In genomic region chr3:124812291-124813265, GRCh38 we compare ENCODE assay signal across 1 cellular context.
TF ChIP-seq lines count a peak whose summit lies in the region.

No MANE protein-coding gene starts in this region.

TF ChIP-seq in HepG2, 621 proteins besides CTCF, POLR2A, EP300 and RAD21 (continued from another document and continues in another):
- TF ChIP-seq, protein P1, sequence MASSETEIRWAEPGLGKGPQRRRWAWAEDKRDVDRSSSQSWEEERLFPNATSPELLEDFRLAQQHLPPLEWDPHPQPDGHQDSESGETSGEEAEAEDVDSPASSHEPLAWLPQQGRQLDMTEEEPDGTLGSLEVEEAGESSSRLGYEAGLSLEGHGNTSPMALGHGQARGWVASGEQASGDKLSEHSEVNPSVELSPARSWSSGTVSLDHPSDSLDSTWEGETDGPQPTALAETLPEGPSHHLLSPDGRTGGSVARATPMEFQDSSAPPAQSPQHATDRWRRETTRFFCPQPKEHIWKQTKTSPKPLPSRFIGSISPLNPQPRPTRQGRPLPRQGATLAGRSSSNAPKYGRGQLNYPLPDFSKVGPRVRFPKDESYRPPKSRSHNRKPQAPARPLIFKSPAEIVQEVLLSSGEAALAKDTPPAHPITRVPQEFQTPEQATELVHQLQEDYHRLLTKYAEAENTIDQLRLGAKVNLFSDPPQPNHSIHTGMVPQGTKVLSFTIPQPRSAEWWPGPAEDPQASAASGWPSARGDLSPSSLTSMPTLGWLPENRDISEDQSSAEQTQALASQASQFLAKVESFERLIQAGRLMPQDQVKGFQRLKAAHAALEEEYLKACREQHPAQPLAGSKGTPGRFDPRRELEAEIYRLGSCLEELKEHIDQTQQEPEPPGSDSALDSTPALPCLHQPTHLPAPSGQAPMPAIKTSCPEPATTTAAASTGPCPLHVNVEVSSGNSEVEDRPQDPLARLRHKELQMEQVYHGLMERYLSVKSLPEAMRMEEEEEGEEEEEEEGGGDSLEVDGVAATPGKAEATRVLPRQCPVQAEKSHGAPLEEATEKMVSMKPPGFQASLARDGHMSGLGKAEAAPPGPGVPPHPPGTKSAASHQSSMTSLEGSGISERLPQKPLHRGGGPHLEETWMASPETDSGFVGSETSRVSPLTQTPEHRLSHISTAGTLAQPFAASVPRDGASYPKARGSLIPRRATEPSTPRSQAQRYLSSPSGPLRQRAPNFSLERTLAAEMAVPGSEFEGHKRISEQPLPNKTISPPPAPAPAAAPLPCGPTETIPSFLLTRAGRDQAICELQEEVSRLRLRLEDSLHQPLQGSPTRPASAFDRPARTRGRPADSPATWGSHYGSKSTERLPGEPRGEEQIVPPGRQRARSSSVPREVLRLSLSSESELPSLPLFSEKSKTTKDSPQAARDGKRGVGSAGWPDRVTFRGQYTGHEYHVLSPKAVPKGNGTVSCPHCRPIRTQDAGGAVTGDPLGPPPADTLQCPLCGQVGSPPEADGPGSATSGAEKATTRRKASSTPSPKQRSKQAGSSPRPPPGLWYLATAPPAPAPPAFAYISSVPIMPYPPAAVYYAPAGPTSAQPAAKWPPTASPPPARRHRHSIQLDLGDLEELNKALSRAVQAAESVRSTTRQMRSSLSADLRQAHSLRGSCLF (CRISPR knock-in tag; IDR thresholded peaks at IDR 0.05; ENCODE audit: borderline replicate concordance) = no peak
- no peak for TF ChIP-seq ZNF792 (CRISPR knock-in tag; IDR thresholded peaks at IDR 0.05)
- TF ChIP-seq ERF (CRISPR knock-in tag; IDR thresholded peaks at IDR 0.05) = 0 out of 2 replicates have a peak, but pooled peaks have one; percentile 36
- peak; percentile 48; the same call in 1 of the 2 replicates for TF ChIP-seq PHF21A (CRISPR knock-in tag; IDR thresholded peaks at IDR 0.05)
- no peak for TF ChIP-seq ZNF7 (CRISPR knock-in tag; IDR thresholded peaks at IDR 0.05)
- no peak for TF ChIP-seq POLR2AphosphoS5 (IDR thresholded peaks at IDR 0.05; ENCODE audit: low read depth, low read length)
- 0 out of 2 replicates have a peak, but pooled peaks have one; percentile 44 for TF ChIP-seq CSRNP1 (CRISPR knock-in tag; IDR thresholded peaks at IDR 0.05)
- peak; percentile 49; the same call in 1 of the 2 replicates for TF ChIP-seq ZNF331 (CRISPR knock-in tag; IDR thresholded peaks at IDR 0.05)
- TF ChIP-seq ZBTB3 (CRISPR knock-in tag; IDR thresholded peaks at IDR 0.05; ENCODE audit: borderline replicate concordance, low read depth) = no peak
- TF ChIP-seq, protein P2, sequence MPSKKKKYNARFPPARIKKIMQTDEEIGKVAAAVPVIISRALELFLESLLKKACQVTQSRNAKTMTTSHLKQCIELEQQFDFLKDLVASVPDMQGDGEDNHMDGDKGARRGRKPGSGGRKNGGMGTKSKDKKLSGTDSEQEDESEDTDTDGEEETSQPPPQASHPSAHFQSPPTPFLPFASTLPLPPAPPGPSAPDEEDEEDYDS (CRISPR knock-in tag; IDR thresholded peaks at IDR 0.05) = no peak
- no peak for TF ChIP-seq ZNF607 (CRISPR knock-in tag; IDR thresholded peaks at IDR 0.05; ENCODE audit: borderline replicate concordance)
- TF ChIP-seq SIX4 (CRISPR knock-in tag; IDR thresholded peaks at IDR 0.05) = no peak
- TF ChIP-seq ZNF784 (CRISPR knock-in tag; IDR thresholded peaks at IDR 0.05; ENCODE audit: borderline replicate concordance) = no peak
- TF ChIP-seq POLR2G (IDR thresholded peaks at IDR 0.05; ENCODE audit: low read depth, low read length) = 0 out of 2 replicates have a peak, but pooled peaks have one; percentile 47
- TF ChIP-seq JUND (CRISPR knock-in tag; IDR thresholded peaks at IDR 0.05) = peak; percentile 88
- peak; percentile 11 for TF ChIP-seq FOXO1 (CRISPR knock-in tag; IDR thresholded peaks at IDR 0.05)
- 0 out of 2 replicates have a peak, but pooled peaks have one; percentile 11 for TF ChIP-seq MIER2 (CRISPR knock-in tag; IDR thresholded peaks at IDR 0.05)
- no peak for TF ChIP-seq SOX6 (IDR thresholded peaks at IDR 0.05)
- no peak for TF ChIP-seq SOX6 (CRISPR knock-in tag; IDR thresholded peaks at IDR 0.05)
- TF ChIP-seq ZNF441 (CRISPR knock-in tag; IDR thresholded peaks at IDR 0.05; ENCODE audit: borderline replicate concordance) = peak; percentile 59
- no peak for TF ChIP-seq ZNF207 (IDR thresholded peaks at IDR 0.05; ENCODE audit: borderline replicate concordance)
- TF ChIP-seq ZBTB38 (CRISPR knock-in tag; IDR thresholded peaks at IDR 0.05) = peak; percentile 97
- TF ChIP-seq NFE2L2 (IDR thresholded peaks at IDR 0.05; ENCODE audit: low read length) = peak; percentile 68; the same call in 1 of the 2 replicates
- TF ChIP-seq HNF4A (CRISPR knock-in tag; IDR thresholded peaks at IDR 0.05) = peak; percentile 61; the same call in 1 of the 2 replicates
- TF ChIP-seq, protein P3, sequence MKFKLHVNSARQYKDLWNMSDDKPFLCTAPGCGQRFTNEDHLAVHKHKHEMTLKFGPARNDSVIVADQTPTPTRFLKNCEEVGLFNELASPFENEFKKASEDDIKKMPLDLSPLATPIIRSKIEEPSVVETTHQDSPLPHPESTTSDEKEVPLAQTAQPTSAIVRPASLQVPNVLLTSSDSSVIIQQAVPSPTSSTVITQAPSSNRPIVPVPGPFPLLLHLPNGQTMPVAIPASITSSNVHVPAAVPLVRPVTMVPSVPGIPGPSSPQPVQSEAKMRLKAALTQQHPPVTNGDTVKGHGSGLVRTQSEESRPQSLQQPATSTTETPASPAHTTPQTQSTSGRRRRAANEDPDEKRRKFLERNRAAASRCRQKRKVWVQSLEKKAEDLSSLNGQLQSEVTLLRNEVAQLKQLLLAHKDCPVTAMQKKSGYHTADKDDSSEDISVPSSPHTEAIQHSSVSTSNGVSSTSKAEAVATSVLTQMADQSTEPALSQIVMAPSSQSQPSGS (CRISPR knock-in tag; IDR thresholded peaks at IDR 0.05) = no peak
- TF ChIP-seq, protein P4, sequence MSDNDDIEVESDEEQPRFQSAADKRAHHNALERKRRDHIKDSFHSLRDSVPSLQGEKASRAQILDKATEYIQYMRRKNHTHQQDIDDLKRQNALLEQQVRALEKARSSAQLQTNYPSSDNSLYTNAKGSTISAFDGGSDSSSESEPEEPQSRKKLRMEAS (IDR thresholded peaks at IDR 0.05) = peak; percentile 69
- no peak for TF ChIP-seq HNRNPLL (IDR thresholded peaks at IDR 0.05; ENCODE audit: low read depth, low read length, poor library complexity, severe bottlenecking)
- peak; percentile 54; the same call in 1 of the 2 replicates for TF ChIP-seq PPARG (CRISPR knock-in tag; conservative IDR thresholded peaks at IDR 0.05)
- TF ChIP-seq, protein P5, sequence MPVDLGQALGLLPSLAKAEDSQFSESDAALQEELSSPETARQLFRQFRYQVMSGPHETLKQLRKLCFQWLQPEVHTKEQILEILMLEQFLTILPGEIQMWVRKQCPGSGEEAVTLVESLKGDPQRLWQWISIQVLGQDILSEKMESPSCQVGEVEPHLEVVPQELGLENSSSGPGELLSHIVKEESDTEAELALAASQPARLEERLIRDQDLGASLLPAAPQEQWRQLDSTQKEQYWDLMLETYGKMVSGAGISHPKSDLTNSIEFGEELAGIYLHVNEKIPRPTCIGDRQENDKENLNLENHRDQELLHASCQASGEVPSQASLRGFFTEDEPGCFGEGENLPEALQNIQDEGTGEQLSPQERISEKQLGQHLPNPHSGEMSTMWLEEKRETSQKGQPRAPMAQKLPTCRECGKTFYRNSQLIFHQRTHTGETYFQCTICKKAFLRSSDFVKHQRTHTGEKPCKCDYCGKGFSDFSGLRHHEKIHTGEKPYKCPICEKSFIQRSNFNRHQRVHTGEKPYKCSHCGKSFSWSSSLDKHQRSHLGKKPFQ (CRISPR knock-in tag; IDR thresholded peaks at IDR 0.05; ENCODE audit: insufficient replicate concordance) = peak; percentile 38
- TF ChIP-seq ZNF318 (CRISPR knock-in tag; IDR thresholded peaks at IDR 0.05) = no peak
- no peak for TF ChIP-seq KLF6 (CRISPR knock-in tag; IDR thresholded peaks at IDR 0.05)
- TF ChIP-seq FOXP1 (IDR thresholded peaks at IDR 0.05) = no peak
- 0 out of 2 replicates have a peak, but pooled peaks have one; percentile 15 for TF ChIP-seq FOXP1 (CRISPR knock-in tag; IDR thresholded peaks at IDR 0.05)
- TF ChIP-seq SMC3 (IDR thresholded peaks at IDR 0.05; ENCODE audit: low read length) = no peak
- TF ChIP-seq, protein P6, sequence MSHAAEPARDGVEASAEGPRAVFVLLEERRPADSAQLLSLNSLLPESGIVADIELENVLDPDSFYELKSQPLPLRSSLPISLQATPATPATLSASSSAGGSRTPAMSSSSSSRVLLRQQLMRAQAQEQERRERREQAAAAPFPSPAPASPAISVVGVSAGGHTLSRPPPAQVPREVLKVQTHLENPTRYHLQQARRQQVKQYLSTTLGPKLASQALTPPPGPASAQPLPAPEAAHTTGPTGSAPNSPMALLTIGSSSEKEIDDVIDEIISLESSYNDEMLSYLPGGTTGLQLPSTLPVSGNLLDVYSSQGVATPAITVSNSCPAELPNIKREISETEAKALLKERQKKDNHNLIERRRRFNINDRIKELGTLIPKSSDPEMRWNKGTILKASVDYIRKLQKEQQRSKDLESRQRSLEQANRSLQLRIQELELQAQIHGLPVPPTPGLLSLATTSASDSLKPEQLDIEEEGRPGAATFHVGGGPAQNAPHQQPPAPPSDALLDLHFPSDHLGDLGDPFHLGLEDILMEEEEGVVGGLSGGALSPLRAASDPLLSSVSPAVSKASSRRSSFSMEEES (CRISPR knock-in tag; IDR thresholded peaks at IDR 0.05) = peak; percentile 86
- TF ChIP-seq, protein P7, sequence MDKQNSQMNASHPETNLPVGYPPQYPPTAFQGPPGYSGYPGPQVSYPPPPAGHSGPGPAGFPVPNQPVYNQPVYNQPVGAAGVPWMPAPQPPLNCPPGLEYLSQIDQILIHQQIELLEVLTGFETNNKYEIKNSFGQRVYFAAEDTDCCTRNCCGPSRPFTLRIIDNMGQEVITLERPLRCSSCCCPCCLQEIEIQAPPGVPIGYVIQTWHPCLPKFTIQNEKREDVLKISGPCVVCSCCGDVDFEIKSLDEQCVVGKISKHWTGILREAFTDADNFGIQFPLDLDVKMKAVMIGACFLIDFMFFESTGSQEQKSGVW (CRISPR knock-in tag; IDR thresholded peaks at IDR 0.05; ENCODE audit: borderline replicate concordance) = no peak
- TF ChIP-seq ZNF431 (CRISPR knock-in tag; IDR thresholded peaks at IDR 0.05; ENCODE audit: borderline replicate concordance, low read depth) = no peak
- TF ChIP-seq ZNF564 (CRISPR knock-in tag; IDR thresholded peaks at IDR 0.05) = peak; percentile 100
- peak; percentile 41; the same call in 1 of the 2 replicates for TF ChIP-seq NCOR1 (IDR thresholded peaks at IDR 0.05; ENCODE audit: borderline replicate concordance, low read length)
